Comparison of ENCODE assay signal across 8 cellular contexts in genomic region chr1:39575191-39576015, GRCh38. TPM values are rescaled to one million over a fixed set of nuclear protein-coding genes. Genes with fewer than 3 reads are reported as not detected.
DNase-seq lines count a peak whose midpoint lies in the region; ATAC-seq and TF ChIP-seq lines count a peak whose summit lies in the region.

No MANE protein-coding gene starts in this region.

- no peak for TF ChIP-seq CTCF in Loucy (conservative IDR thresholded peaks at IDR 0.05; ENCODE audit: low read length)
- TF ChIP-seq CTCF in WTC11 (IDR thresholded peaks at IDR 0.05) = no peak
- TF ChIP-seq CTCF in kidney epithelial cell (IDR thresholded peaks at IDR 0.05; ENCODE audit: insufficient read depth, low read length, poor library complexity, severe bottlenecking) = no peak

- H3K4me1 ChIP-seq in Loucy (ENCODE audit: insufficient read depth, low read length, poor library complexity, severe bottlenecking) = peaks cover 45% of the 10 kb centered on the region

- DNase-seq in WTC11 (ENCODE audit: low spot score) = no peak
- DNase-seq in central memory CD8-positive, alpha-beta T cell (ENCODE audit: low spot score in 2 of 2) = peak; percentile 44 to 51
- no peak for DNase-seq in kidney epithelial cell (ENCODE audit: low read depth)
- DNase-seq in stimulated activated CD4-positive, alpha-beta T cell treated with anti-CD3 and anti-CD28 coated beads, Interleukin-15, amount 100 ng/mL, for 1 hour (ENCODE audit: low read depth in 1 of 2, low spot score in 1 of 2) = peak; percentile 11 to 38
- no peak for DNase-seq in SIG-M5 treated with dmso at 0.1 percent for 504 hours (lab: John Stamatoyannopoulos, UW; ENCODE audit: unreplicated experiment)
- DNase-seq in cortex of kidney (lab: John Stamatoyannopoulos, UW) = no peak

- H3K9ac ChIP-seq in Loucy (ENCODE audit: low read depth, low read length, poor library complexity, severe bottlenecking) = peak overlapping the region; percentile 97

- H3F3A ChIP-seq in Loucy (ENCODE audit: low read depth) = no peaks in the 10 kb centered on the region

- POLR2A ChIA-PET in WTC11 (lab: Charles Lee) = interaction anchor here (0.7 to 1.5 kb wide), 4 partner anchors 71 to 166 kb away, joined by 3 to 5 read pairs (median 3); partner anchors contain the start of gene PPIE

- H3K27me3 Mint-ChIP-seq in WTC11 (ENCODE audit: low read depth) = peaks cover 5% of the 10 kb centered on the region; the same call in 1 of the 2 replicates
- no peaks in the 10 kb centered on the region for H3K27me3 Mint-ChIP-seq in central memory CD8-positive, alpha-beta T cell

- ATAC-seq in GM18505 (IDR thresholded peaks at IDR 0.05; ENCODE audit: unreplicated experiment) = peak; percentile 23
- ATAC-seq in WTC11 = no peak; the same call in 1 of the 2 replicates
- ATAC-seq in central memory CD8-positive, alpha-beta T cell (replicated peaks; ENCODE audit: extremely low read depth, poor library complexity, severe bottlenecking) = peak; percentile 57

- H3K36me3 Mint-ChIP-seq in WTC11 = peaks cover 49% of the 10 kb centered on the region
- H3K36me3 Mint-ChIP-seq in central memory CD8-positive, alpha-beta T cell (ENCODE audit: insufficient read depth) = peaks cover 28% of the 10 kb centered on the region

- peak overlapping the region; percentile 99 for H3K4me2 ChIP-seq in Loucy (ENCODE audit: low read depth, low read length, poor library complexity, severe bottlenecking)

- no peaks in the 10 kb centered on the region for H3K9me2 ChIP-seq in Loucy (replicated peaks; ENCODE audit: low read depth, low read length)

- CTCF ChIA-PET in WTC11 (lab: Charles Lee) = interaction anchor here (0.7 to 2.6 kb wide), 5 partner anchors 35 to 145 kb away, joined by 3 to 13 read pairs (median 4); no protein-coding TSS in a partner anchor

- peak overlapping the region; percentile 44 for H3K27ac Mint-ChIP-seq in WTC11
- H3K27ac Mint-ChIP-seq in central memory CD8-positive, alpha-beta T cell (ENCODE audit: low read depth) = peak overlapping the region; percentile 90

- H3K27me3 ChIP-seq in Loucy (ENCODE audit: insufficient read depth, low read length, poor library complexity, severe bottlenecking) = no peaks in the 10 kb centered on the region
- H3K27me3 ChIP-seq in kidney epithelial cell (ENCODE audit: control insufficient read depth, insufficient read depth, low read length) = no peaks in the 10 kb centered on the region

- no peaks in the 10 kb centered on the region for H3K9me3 ChIP-seq in Loucy (ENCODE audit: insufficient read depth, low read depth, low read length)

- peaks cover 27% of the 10 kb centered on the region for H3K4me1 Mint-ChIP-seq in WTC11
- peaks cover 25% of the 10 kb centered on the region for H3K4me1 Mint-ChIP-seq in central memory CD8-positive, alpha-beta T cell

- peaks cover 56% of the 10 kb centered on the region for H4K20me1 ChIP-seq in Loucy (ENCODE audit: insufficient read depth, low read length, poor library complexity, severe bottlenecking)

- H3K4me3 Mint-ChIP-seq in WTC11 = peak overlapping the region; percentile 85
- peak overlapping the region; percentile 89 for H3K4me3 Mint-ChIP-seq in central memory CD8-positive, alpha-beta T cell

- H2AFZ ChIP-seq in Loucy (ENCODE audit: low read length) = peak overlapping the region; percentile 42; the same call in 1 of the 2 replicates

- H3K9me3 Mint-ChIP-seq in WTC11 = no peaks in the 10 kb centered on the region
- H3K9me3 Mint-ChIP-seq in central memory CD8-positive, alpha-beta T cell = no peaks in the 10 kb centered on the region

- H3K4me3 ChIP-seq in Loucy (ENCODE audit: low read length, poor library complexity, severe bottlenecking) = peak overlapping the region; percentile 89
- peak overlapping the region; percentile 89 for H3K4me3 ChIP-seq in kidney epithelial cell (ENCODE audit: low read depth, low read length)

- H3K79me2 ChIP-seq in Loucy (ENCODE audit: insufficient read depth, low read length) = peaks cover 63% of the 10 kb centered on the region

- peaks cover 24% of the 10 kb centered on the region for H3K36me3 ChIP-seq in Loucy (ENCODE audit: insufficient read depth, low read length)
- H3K36me3 ChIP-seq in kidney epithelial cell (ENCODE audit: control insufficient read depth, insufficient read depth, low read length) = peaks cover 1% of the 10 kb centered on the region

- TF ChIP-seq POLR2A in GM18505 (IDR thresholded peaks at IDR 0.05; ENCODE audit: borderline replicate concordance, extremely low read depth, insufficient read depth, insufficient read length) = peak; percentile 18

TF ChIP-seq in WTC11, 78 proteins besides CTCF, POLR2A, EP300 and RAD21:
- no peak for TF ChIP-seq FOXP4 (CRISPR knock-in tag; IDR thresholded peaks at IDR 0.05)
- no peak for TF ChIP-seq CREM (CRISPR knock-in tag; IDR thresholded peaks at IDR 0.05)
- no peak for TF ChIP-seq FOXJ3 (CRISPR knock-in tag; IDR thresholded peaks at IDR 0.05; ENCODE audit: borderline replicate concordance)
- TF ChIP-seq MXD4 (CRISPR knock-in tag; IDR thresholded peaks at IDR 0.05; ENCODE audit: borderline replicate concordance) = no peak
- no peak for TF ChIP-seq HMGA2 (CRISPR knock-in tag; IDR thresholded peaks at IDR 0.05)
- TF ChIP-seq CREB1 (CRISPR knock-in tag; IDR thresholded peaks at IDR 0.05) = no peak
- no peak for TF ChIP-seq IRF2 (CRISPR knock-in tag; IDR thresholded peaks at IDR 0.05; ENCODE audit: borderline replicate concordance, low read depth)
- TF ChIP-seq ZNF671 (CRISPR knock-in tag; IDR thresholded peaks at IDR 0.05) = no peak
- TF ChIP-seq ATF3 (CRISPR knock-in tag; conservative IDR thresholded peaks at IDR 0.05) = no peak
- TF ChIP-seq NFE2L1 (CRISPR knock-in tag; IDR thresholded peaks at IDR 0.05) = no peak
- no peak for TF ChIP-seq SOX15 (CRISPR knock-in tag; IDR thresholded peaks at IDR 0.05)
- TF ChIP-seq MLX (CRISPR knock-in tag; IDR thresholded peaks at IDR 0.05) = no peak
- TF ChIP-seq PREB (CRISPR knock-in tag; IDR thresholded peaks at IDR 0.05; ENCODE audit: borderline replicate concordance) = no peak
- no peak for TF ChIP-seq NR2C2 (CRISPR knock-in tag; IDR thresholded peaks at IDR 0.05)
- TF ChIP-seq TEAD1 (CRISPR knock-in tag; IDR thresholded peaks at IDR 0.05) = no peak
- TF ChIP-seq ZNF425 (CRISPR knock-in tag; conservative IDR thresholded peaks at IDR 0.05) = no peak

RNA-seq across cellular contexts. Expression of gene PABPC4, which starts 1.2 kb away (rescaled TPM):
- 269 to 293 TPM (median 271 TPM) in 3 replicates for total RNA-seq in WTC11 (2021)
- total RNA-seq in kidney epithelial cell = 241 and 272 TPM in 2 replicates

Comparison
In these comparisons a context has a peak if more than half of its experiments do, and no peak if none do; other contexts are left out.
1. DNase-seq: peak in central memory CD8-positive, alpha-beta T cell (2 of 2) and stimulated activated CD4-positive, alpha-beta T cell treated with anti-CD3 and anti-CD28 coated beads, Interleukin-15, amount 100 ng/mL, for 1 hour (2 of 2); none in WTC11 (single experiment), kidney epithelial cell (single experiment), SIG-M5 treated with dmso at 0.1 percent for 504 hours (single experiment) and cortex of kidney (single experiment).